In genomic region chr12:27334052-27334720, GRCh38 we compare ENCODE assay signal across 8 cellular contexts. TPM values are rescaled to one million over a fixed set of nuclear protein-coding genes. Genes with fewer than 3 reads are reported as not detected.
DNase-seq lines count a peak whose midpoint lies in the region; ATAC-seq and TF ChIP-seq lines count a peak whose summit lies in the region.

No MANE protein-coding gene starts in this region.

- H3K36me3 Mint-ChIP-seq in T-cell, result no peaks in the 10 kb centered on the region

- no peaks in the 10 kb centered on the region for H3K9me3 ChIP-seq in iPS-18c (ENCODE audit: control insufficient read depth, insufficient read depth, low read length)

- no peak overlapping the region for H3K27ac ChIP-seq in ACC112 (ENCODE audit: low read depth, low read length)

- peaks cover 45% of the 10 kb centered on the region for H3K4me1 ChIP-seq in ACC112 (ENCODE audit: control insufficient read depth, insufficient read depth, low read length, unreplicated experiment)

- peak overlapping the region; percentile 81 to 97 (median 88) for H3K4me3 Mint-ChIP-seq in T-cell

- no peak for DNase-seq in T-cell
- no peak for DNase-seq in stimulated activated CD4-positive, alpha-beta T cell treated with anti-CD3 and anti-CD28 coated beads, Interleukin-4, amount 100 ng/mL, for 4 hours
- DNase-seq in NCI-H1105 treated with DMSO at 0.1 percent for 48 hours (lab: John Stamatoyannopoulos, UW), result no peak
- no peak for DNase-seq in NCI-H446 treated with DMSO at 0.1 percent for 48 hours (lab: John Stamatoyannopoulos, UW)

- H3K4me3 ChIP-seq in ACC112 (ENCODE audit: low read depth, low read length) (peak overlapping the region; percentile 89), iPS-18c (ENCODE audit: insufficient read depth, low read depth, low read length) (peak overlapping the region; percentile 66; the same call in 1 of the 2 replicates)

- POLR2A ChIA-PET in T-cell (lab: Charles Lee), result interaction anchor here (0.6 to 0.9 kb wide), 2 partner anchors 117 to 312 kb away, joined by 3 read pairs; partner anchors contain the start of gene MED21 (in 1 of the 2)

- H3K79me2 ChIP-seq in ACC112 (ENCODE audit: control insufficient read depth, insufficient read depth, low read length, unreplicated experiment), result peaks cover 39% of the 10 kb centered on the region

- H3K9me3 Mint-ChIP-seq in T-cell, result no peaks in the 10 kb centered on the region

- H3K27ac Mint-ChIP-seq in T-cell, result no peak overlapping the region

- ATAC-seq in T-cell (replicated peaks in 1 of 4), result no peak
- ATAC-seq in GM18870 (IDR thresholded peaks at IDR 0.05; ENCODE audit: unreplicated experiment), result no peak

- H2AFZ ChIP-seq in ACC112 (ENCODE audit: low read length, unreplicated experiment), result no peak overlapping the region

- peak; percentile 45 for TF ChIP-seq POLR2A in GM19099 (IDR thresholded peaks at IDR 0.05; ENCODE audit: extremely low read depth, insufficient read length, low read depth)

- H3K27me3 Mint-ChIP-seq in T-cell, result peaks cover 37 to 46% of the 10 kb centered on the region in 2 donors

- CTCF ChIA-PET in T-cell (lab: Charles Lee), result interaction anchor here in 1 of 2 donors (0.6 kb wide), 2 partner anchors 30 to 54 kb away, joined by 4 to 8 read pairs; no protein-coding TSS in a partner anchor

- no peaks in the 10 kb centered on the region for H3K36me3 ChIP-seq in ACC112 (ENCODE audit: insufficient read depth, low read length)

- no peaks in the 10 kb centered on the region for H3K27me3 ChIP-seq in ACC112 (ENCODE audit: insufficient read depth, low read length)

- H3K4me1 Mint-ChIP-seq in T-cell, result peaks cover 13 to 24% (median 17%) of the 10 kb centered on the region in 3 donors

RNA-seq across cellular contexts. Expression of gene BMAL2, which starts 1.6 kb away (rescaled TPM):
- 1 to 10 TPM in 1 of 5 donors, under 1 TPM in 4; 0.28 to 1.2 (median 0.70) TPM for total RNA-seq in T-cell
